13 cellular contexts compared by ENCODE assay signal in genomic region chr7:101985646-101986199, GRCh38.
A peak's percentile ranks its signal among the peaks of the same experiment; 100 is the strongest.
DNase-seq lines count a peak whose midpoint lies in the region; ATAC-seq and TF ChIP-seq lines count a peak whose summit lies in the region.
"Had no signal": no experiment of that assay in that cellular context is flagged by ENCODE, and none has a peak within 500 bp of the region (broad histone marks: within the 10 kb centered on the region; RNA-seq: fewer than 3 reads in every experiment).

No MANE protein-coding gene starts in this region.

- H3K27ac Mint-ChIP-seq in type B pancreatic cell = peak overlapping the region; percentile 73
- no peak overlapping the region for H3K27ac Mint-ChIP-seq in activated CD8-positive, alpha-beta memory T cell treated with anti-CD3 and anti-CD28 coated beads, Interleukin-2, amount 10 ng/mL, durations not matched to agents 7 days and 5 days
- H3K27ac Mint-ChIP-seq: activated naive CD4-positive, alpha-beta T cell treated with anti-CD3 and anti-CD28 coated beads for 36 hours had no signal

- DNase-seq in NCI-H510A treated with DMSO at 0.1 percent for 48 hours (lab: John Stamatoyannopoulos, UW) = peak; percentile 5
- DNase-seq in NCI-H510A (lab: John Stamatoyannopoulos, UW) = no peak
- DNase-seq in iPS-NIHi11 (ENCODE audit: low spot score) = peak; percentile 41
- no peak for DNase-seq in type B pancreatic cell (ENCODE audit: extremely low spot score, unreplicated experiment)
- DNase-seq in activated CD8-positive, alpha-beta memory T cell treated with anti-CD3 and anti-CD28 coated beads, Interleukin-2, amount 10 ng/mL, durations not matched to agents 7 days and 5 days = no peak
- DNase-seq in NCI-H82 treated with DMSO at 0.1 percent for 48 hours (lab: John Stamatoyannopoulos, UW; ENCODE audit: unreplicated experiment) = no peak
- no peak for DNase-seq in activated naive CD4-positive, alpha-beta T cell treated with Interleukin-2 at 50 U/mL for 16 hours
- DNase-seq: activated CD8-positive, alpha-beta memory T cell treated with anti-CD3 and anti-CD28 coated beads for 24 hours; activated naive CD4-positive, alpha-beta T cell treated with anti-CD3 and anti-CD28 coated beads for 36 hours; effector memory CD8-positive, alpha-beta T cell; spleen had no signal

- no peaks in the 10 kb centered on the region for H3K9me3 Mint-ChIP-seq in type B pancreatic cell
- no peaks in the 10 kb centered on the region for H3K9me3 Mint-ChIP-seq in activated CD8-positive, alpha-beta memory T cell treated with anti-CD3 and anti-CD28 coated beads, Interleukin-2, amount 10 ng/mL, durations not matched to agents 7 days and 5 days (ENCODE audit: low read depth)
- H3K9me3 Mint-ChIP-seq: activated naive CD4-positive, alpha-beta T cell treated with anti-CD3 and anti-CD28 coated beads for 36 hours; effector memory CD8-positive, alpha-beta T cell had no signal

- H3K4me3 Mint-ChIP-seq in type B pancreatic cell = peak overlapping the region; percentile 16
- no peak overlapping the region for H3K4me3 Mint-ChIP-seq in activated CD8-positive, alpha-beta memory T cell treated with anti-CD3 and anti-CD28 coated beads, Interleukin-2, amount 10 ng/mL, durations not matched to agents 7 days and 5 days
- H3K4me3 Mint-ChIP-seq: activated naive CD4-positive, alpha-beta T cell treated with anti-CD3 and anti-CD28 coated beads for 36 hours; effector memory CD8-positive, alpha-beta T cell had no signal

- CTCF ChIA-PET in activated CD8-positive, alpha-beta memory T cell treated with anti-CD3 and anti-CD28 coated beads, Interleukin-2, amount 10 ng/mL, durations not matched to agents 7 days and 5 days (lab: Charles Lee) = interaction anchor here (1.1 kb wide), 2 partner anchors 49 to 297 kb away, joined by 3 to 4 read pairs; no protein-coding TSS in a partner anchor

- H3K27me3 Mint-ChIP-seq in type B pancreatic cell = no peaks in the 10 kb centered on the region
- no peaks in the 10 kb centered on the region for H3K27me3 Mint-ChIP-seq in activated CD8-positive, alpha-beta memory T cell treated with anti-CD3 and anti-CD28 coated beads, Interleukin-2, amount 10 ng/mL, durations not matched to agents 7 days and 5 days
- H3K27me3 Mint-ChIP-seq: effector memory CD8-positive, alpha-beta T cell had no signal

- ATAC-seq in SK-N-SH treated with all-trans-retinoic acid at 6 μM for 48 hours = peak; percentile 27
- no peak for ATAC-seq in activated CD8-positive, alpha-beta memory T cell treated with anti-CD3 and anti-CD28 coated beads, Interleukin-2, amount 10 ng/mL, durations not matched to agents 7 days and 5 days
- ATAC-seq: effector memory CD8-positive, alpha-beta T cell; left lobe of liver had no signal

- TF ChIP-seq CTCF in type B pancreatic cell (conservative IDR thresholded peaks at IDR 0.05) = no peak

- peaks cover 39% of the 10 kb centered on the region for H3K4me1 Mint-ChIP-seq in type B pancreatic cell (ENCODE audit: unreplicated experiment)
- H3K4me1 Mint-ChIP-seq in activated CD8-positive, alpha-beta memory T cell treated with anti-CD3 and anti-CD28 coated beads, Interleukin-2, amount 10 ng/mL, durations not matched to agents 7 days and 5 days = peaks cover 4% of the 10 kb centered on the region

- H3K36me3 Mint-ChIP-seq in type B pancreatic cell = peaks cover 7% of the 10 kb centered on the region
- peaks cover 4% of the 10 kb centered on the region for H3K36me3 Mint-ChIP-seq in activated CD8-positive, alpha-beta memory T cell treated with anti-CD3 and anti-CD28 coated beads, Interleukin-2, amount 10 ng/mL, durations not matched to agents 7 days and 5 days

TF ChIP-seq in SK-N-SH treated with all-trans-retinoic acid at 6 μM for 48 hours, 23 proteins besides CTCF, POLR2A, EP300 and RAD21:
- no peak for TF ChIP-seq PPARA (CRISPR knock-in tag; IDR thresholded peaks at IDR 0.05; ENCODE audit: borderline replicate concordance)
- no peak for TF ChIP-seq TOX (CRISPR knock-in tag; IDR thresholded peaks at IDR 0.05; ENCODE audit: borderline replicate concordance)
- TF ChIP-seq ZFP3 (CRISPR knock-in tag; IDR thresholded peaks at IDR 0.05) = no peak
- no peak for TF ChIP-seq POU6F1 (CRISPR knock-in tag; IDR thresholded peaks at IDR 0.05; ENCODE audit: borderline replicate concordance, low read depth)
- no peak for TF ChIP-seq ZNF565 (CRISPR knock-in tag; conservative IDR thresholded peaks at IDR 0.05; ENCODE audit: low read depth)
- TF ChIP-seq SNAI2 (CRISPR knock-in tag; IDR thresholded peaks at IDR 0.05) = no peak
- no peak for TF ChIP-seq ZC3H10 (CRISPR knock-in tag; IDR thresholded peaks at IDR 0.05)

Comparison
In these comparisons a context has a peak if more than half of its experiments do, and no peak if none do; other contexts are left out.
1. DNase-seq: peak in NCI-H510A treated with DMSO at 0.1 percent for 48 hours (single experiment) and iPS-NIHi11 (single experiment); none in NCI-H510A (single experiment), type B pancreatic cell (single experiment), activated CD8-positive, alpha-beta memory T cell treated with anti-CD3 and anti-CD28 coated beads, Interleukin-2, amount 10 ng/mL, durations not matched to agents 7 days and 5 days (single experiment), NCI-H82 treated with DMSO at 0.1 percent for 48 hours (single experiment) and activated naive CD4-positive, alpha-beta T cell treated with Interleukin-2 at 50 U/mL for 16 hours (single experiment).